2 cellular contexts compared by ENCODE assay signal in the genomic region with DNA sequence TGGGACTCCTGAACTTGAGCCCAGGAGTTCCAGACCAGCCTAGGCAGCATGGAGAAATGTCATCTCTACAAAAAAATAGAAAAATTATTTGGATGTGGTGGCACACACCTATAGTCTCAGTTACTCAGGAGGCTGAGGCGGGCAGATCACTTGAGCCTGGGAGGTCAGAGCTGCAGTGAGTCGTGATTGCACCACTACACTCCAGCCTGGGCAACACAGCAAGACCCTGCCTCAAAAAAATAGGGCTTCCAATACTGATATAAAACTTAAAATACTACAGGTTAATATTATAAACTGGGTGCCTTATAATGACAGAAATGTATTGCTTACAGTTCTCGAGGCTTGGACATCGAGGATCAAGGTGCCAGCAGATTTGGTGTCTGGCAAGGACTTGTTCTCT.
A peak's percentile ranks its signal among the peaks of the same experiment; 100 is the strongest.
TF ChIP-seq lines count a peak whose summit lies in the region.

No MANE protein-coding gene starts in this region.

TF ChIP-seq in HepG2, 621 proteins besides CTCF, POLR2A, EP300 and RAD21:
- TF ChIP-seq TSC22D2 (CRISPR knock-in tag; IDR thresholded peaks at IDR 0.05; ENCODE audit: borderline replicate concordance): no peak
- peak; percentile 78; the same call in 1 of the 2 replicates for TF ChIP-seq ZNF121 (CRISPR knock-in tag; IDR thresholded peaks at IDR 0.05)
- TF ChIP-seq SSRP1 (CRISPR knock-in tag; IDR thresholded peaks at IDR 0.05): peak; percentile 16; the same call in 1 of the 2 replicates
- no peak for TF ChIP-seq ESRRA (CRISPR knock-in tag; IDR thresholded peaks at IDR 0.05; ENCODE audit: low read depth)
- TF ChIP-seq ZNF335 (CRISPR knock-in tag; IDR thresholded peaks at IDR 0.05): no peak
- TF ChIP-seq SOX5 (CRISPR knock-in tag; IDR thresholded peaks at IDR 0.05; ENCODE audit: borderline replicate concordance): no peak
- no peak for TF ChIP-seq SRF (IDR thresholded peaks at IDR 0.05; ENCODE audit: low read depth, low read length)

TF ChIP-seq in WTC11, 78 proteins besides CTCF, POLR2A, EP300 and RAD21:
- 0 out of 2 replicates have a peak, but pooled peaks have one; percentile 7 for TF ChIP-seq ZNF121 (CRISPR knock-in tag; IDR thresholded peaks at IDR 0.05)
- no peak for TF ChIP-seq CREM (CRISPR knock-in tag; IDR thresholded peaks at IDR 0.05)
